Comparison of ENCODE assay signal across 18 cellular contexts in the genomic region with DNA sequence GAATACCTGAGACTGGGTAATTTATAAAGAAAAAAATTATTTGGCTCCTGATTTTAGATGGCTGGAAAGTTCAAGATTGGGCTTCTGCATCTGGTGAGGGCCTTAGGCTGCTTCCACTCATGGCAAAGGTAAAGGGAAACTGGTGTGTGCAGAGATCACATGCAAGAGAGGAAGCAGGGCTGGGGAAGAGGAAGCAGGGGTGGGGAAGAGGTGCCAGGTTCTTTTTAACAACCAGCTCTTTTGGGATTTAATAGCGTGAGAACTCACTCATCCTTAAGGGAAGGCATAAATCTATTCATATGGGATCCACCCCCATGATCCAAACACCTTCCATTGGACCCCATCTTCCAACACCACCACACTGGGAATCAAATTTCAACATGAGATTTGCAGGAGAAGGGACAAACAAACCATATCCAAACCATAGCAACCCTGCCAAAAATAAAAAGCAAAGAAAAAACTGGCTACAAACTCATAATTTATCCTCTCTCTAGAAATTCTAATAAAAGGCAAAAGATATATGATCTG.
DNase-seq lines count a peak whose midpoint lies in the region; ATAC-seq and TF ChIP-seq lines count a peak whose summit lies in the region.
"Had no signal": no experiment of that assay in that cellular context is flagged by ENCODE, and none has a peak within 500 bp of the region (broad histone marks: within the 10 kb centered on the region; RNA-seq: fewer than 3 reads in every experiment).

No MANE protein-coding gene starts in this region.

- in situ Hi-C loops in KBM-7 (cut with MboI; ENCODE audit: low pct_unique_long_range_greater_than_20kb, low sequenced_read_pairs), result no loop called here
- in situ Hi-C loops in GM13977 (cut with MboI; ENCODE audit: low pct_unique_long_range_greater_than_20kb, low sequenced_read_pairs, unreplicated experiment), result loop anchor here (25.0 kb wide), 1 partner anchor 308 kb away; a partner anchor contains a TSS

- peak overlapping the region; percentile 8 for H2AFZ ChIP-seq in parathyroid adenoma

- H3K4me1 ChIP-seq in parathyroid adenoma, result peaks cover 9% of the 10 kb centered on the region

- DNase-seq in NOMO-1 treated with DMSO at 0.1 percent for 48 hours (lab: John Stamatoyannopoulos, UW; ENCODE audit: unreplicated experiment) (peak; percentile 9), NOMO-1 treated with dmso at 0.1 percent for 144 hours (lab: John Stamatoyannopoulos, UW; ENCODE audit: unreplicated experiment) (no peak), KBM-7 (peak; percentile 23), T1000 (lab: John Stamatoyannopoulos, UW) (no peak), GM13977 (ENCODE audit: low spot score) (no peak)
- DNase-seq: DMS 273 treated with DMSO at 0.1 percent for 48 hours, MG63, NCI-H1105 treated with DMSO at 0.1 percent for 48 hours, NCI-H187, NCI-H2171, NCI-H446, SHP77 had no signal

- no peak for ATAC-seq in GM19467 (IDR thresholded peaks at IDR 0.05; ENCODE audit: unreplicated experiment)
- ATAC-seq: A549, HCT116, SK-N-SH treated with all-trans-retinoic acid at 6 μM for 48 hours had no signal

- H3K79me2 ChIP-seq in parathyroid adenoma, result no peaks in the 10 kb centered on the region

- no peaks in the 10 kb centered on the region for H3K9me3 ChIP-seq in parathyroid adenoma (ENCODE audit: control insufficient read depth, low read length)
- H3K9me3 ChIP-seq: A549, MG63 had no signal

- H3K27ac ChIP-seq in VCaP (peak overlapping the region; percentile 74), parathyroid adenoma (peak overlapping the region; percentile 58)
- H3K27ac ChIP-seq: A549 had no signal

- TF ChIP-seq CTCF in VCaP (conservative IDR thresholded peaks at IDR 0.05) (no peak), parathyroid adenoma (IDR thresholded peaks at IDR 0.05) (no peak), GM13977 (IDR thresholded peaks at IDR 0.05; ENCODE audit: extremely low read depth, insufficient read depth, missing control alignments) (no peak)

- no peak overlapping the region for H3K4me2 ChIP-seq in parathyroid adenoma (ENCODE audit: low read length)
- H3K4me2 ChIP-seq: A549 had no signal

- no peaks in the 10 kb centered on the region for H3K27me3 ChIP-seq in parathyroid adenoma (ENCODE audit: control insufficient read depth, insufficient read depth, low read length)
- H3K27me3 ChIP-seq: MG63 had no signal

- H3K36me3 ChIP-seq in parathyroid adenoma (ENCODE audit: control insufficient read depth, insufficient read depth, low read length), result no peaks in the 10 kb centered on the region
- H3K36me3 ChIP-seq: MG63 had no signal

- no peak overlapping the region for H3K4me3 ChIP-seq in parathyroid adenoma (ENCODE audit: low read depth, low read length)
- H3K4me3 ChIP-seq: A549, MG63 had no signal

- no peak overlapping the region for H3K9ac ChIP-seq in parathyroid adenoma

Comparison
In these comparisons a context has a peak if more than half of its experiments do, and no peak if none do; other contexts are left out.
1. DNase-seq: peak in NOMO-1 treated with DMSO at 0.1 percent for 48 hours (single experiment) and KBM-7 (single experiment); none in NOMO-1 treated with dmso at 0.1 percent for 144 hours (single experiment), T1000 (single experiment) and GM13977 (single experiment).